21 cellular contexts compared by ENCODE assay signal in genomic region chr4:182931691-182932297, GRCh38.
"Had no signal": no experiment of that assay in that cellular context is flagged by ENCODE, and none has a peak within 500 bp of the region (broad histone marks: within the 10 kb centered on the region; RNA-seq: fewer than 3 reads in every experiment).

No MANE protein-coding gene starts in this region.

- H3K4me3 ChIP-seq: coronary artery, esophagus muscularis mucosa, gastroesophageal sphincter, uterus had no signal

- ATAC-seq: activated CD8-positive, alpha-beta T cell treated with anti-CD3 and anti-CD28 coated beads, Interleukin-2, amount 10 ng/mL, durations not matched to agents 7 days and 5 days; activated naive CD4-positive, alpha-beta T cell treated with anti-CD3 and anti-CD28 coated beads, Interleukin-2, amount 50 U/mL, for 72 hours; gastroesophageal sphincter; left cardiac atrium; natural killer cell treated with Interleukin-12 subunit alpha and Interleukin-12 subunit beta and Interleukin-15 and Interleukin-18, amount 100 ng/mL, for 72 hours; right cardiac atrium; stimulated activated naive CD8-positive, alpha-beta T cell treated with anti-CD3 and anti-CD28 coated beads, Interleukin-15, Interleukin-2, amounts not matched to agents 100 U/mL and 50 U/mL, for 24 hours had no signal

- H3K36me3 ChIP-seq: esophagus muscularis mucosa, gastroesophageal sphincter, uterus had no signal

- DNase-seq: activated CD4-positive, alpha-beta T cell treated with anti-CD3 and anti-CD28 coated beads, Interleukin-2, amount 10 ng/mL, durations not matched to agents 7 days and 5 days; activated CD4-positive, CD25-positive, alpha-beta regulatory T cell treated with anti-CD3 and anti-CD28 coated beads, Interleukin-2, amount 50 U/mL, for 72 hours; activated CD8-positive, alpha-beta T cell treated with anti-CD3 and anti-CD28 coated beads, Interleukin-2, amount 10 ng/mL, durations not matched to agents 7 days and 5 days; activated gamma-delta T cell treated with Interleukin-2 at 50 U/mL for 16 hours; head of caudate nucleus; hypothalamus; islet precursor cell; left cardiac atrium; right cardiac atrium; stimulated activated CD4-positive, alpha-beta T cell treated with anti-CD3 and anti-CD28 coated beads, Interleukin-12 subunit alpha, Interleukin-12 subunit beta, amount 100 ng/mL, for 4 hours; stimulated activated CD4-positive, alpha-beta T cell treated with anti-CD3 and anti-CD28 coated beads, Interleukin-4, amount 100 ng/mL, for 4 hours; stimulated activated naive CD8-positive, alpha-beta T cell treated with anti-CD3 and anti-CD28 coated beads, Interleukin-15, Interleukin-2, amounts not matched to agents 100 U/mL and 50 U/mL, for 24 hours; uterus had no signal

- H3K27me3 ChIP-seq: gastroesophageal sphincter, uterus had no signal

- H3K9me3 Mint-ChIP-seq: activated CD4-positive, alpha-beta T cell treated with anti-CD3 and anti-CD28 coated beads, Interleukin-2, amount 10 ng/mL, durations not matched to agents 7 days and 5 days; activated naive CD4-positive, alpha-beta T cell treated with anti-CD3 and anti-CD28 coated beads, Interleukin-2, amount 50 U/mL, for 72 hours; memory B cell; natural killer cell treated with Interleukin-12 subunit alpha and Interleukin-12 subunit beta and Interleukin-15 and Interleukin-18, amount 100 ng/mL, for 72 hours had no signal

- H2AFZ ChIP-seq: parathyroid adenoma had no signal

- H3K4me1 ChIP-seq: gastroesophageal sphincter, parathyroid adenoma, uterus had no signal

- H3K36me3 Mint-ChIP-seq: activated naive CD4-positive, alpha-beta T cell treated with anti-CD3 and anti-CD28 coated beads, Interleukin-2, amount 50 U/mL, for 72 hours; memory B cell; natural killer cell treated with Interleukin-12 subunit alpha and Interleukin-12 subunit beta and Interleukin-15 and Interleukin-18, amount 100 ng/mL, for 72 hours had no signal

- H3K9me3 ChIP-seq: esophagus muscularis mucosa, gastroesophageal sphincter, uterus had no signal

- H3K79me2 ChIP-seq: parathyroid adenoma had no signal

- H3K27ac ChIP-seq: coronary artery, esophagus muscularis mucosa, gastroesophageal sphincter, parathyroid adenoma, uterus, VCaP had no signal

- H3K4me1 Mint-ChIP-seq: activated CD4-positive, alpha-beta T cell treated with anti-CD3 and anti-CD28 coated beads, Interleukin-2, amount 10 ng/mL, durations not matched to agents 7 days and 5 days; memory B cell had no signal

- H3K27ac Mint-ChIP-seq: activated CD4-positive, alpha-beta T cell treated with anti-CD3 and anti-CD28 coated beads, Interleukin-2, amount 10 ng/mL, durations not matched to agents 7 days and 5 days; activated CD8-positive, alpha-beta T cell treated with anti-CD3 and anti-CD28 coated beads, Interleukin-2, amount 10 ng/mL, durations not matched to agents 7 days and 5 days; activated naive CD4-positive, alpha-beta T cell treated with anti-CD3 and anti-CD28 coated beads, Interleukin-2, amount 50 U/mL, for 72 hours; memory B cell; natural killer cell treated with Interleukin-12 subunit alpha and Interleukin-12 subunit beta and Interleukin-15 and Interleukin-18, amount 100 ng/mL, for 72 hours had no signal

- H3K4me3 Mint-ChIP-seq: activated CD4-positive, alpha-beta T cell treated with anti-CD3 and anti-CD28 coated beads, Interleukin-2, amount 10 ng/mL, durations not matched to agents 7 days and 5 days; activated CD8-positive, alpha-beta T cell treated with anti-CD3 and anti-CD28 coated beads, Interleukin-2, amount 10 ng/mL, durations not matched to agents 7 days and 5 days; memory B cell; natural killer cell treated with Interleukin-12 subunit alpha and Interleukin-12 subunit beta and Interleukin-15 and Interleukin-18, amount 100 ng/mL, for 72 hours had no signal
